In genomic region chr1:206957639-206958038, GRCh38 we compare ENCODE assay signal across 10 cellular contexts. TPM values are rescaled to one million over a fixed set of nuclear protein-coding genes. Genes with fewer than 3 reads are reported as not detected.
"Had no signal": no experiment of that assay in that cellular context is flagged by ENCODE, and none has a peak within 500 bp of the region (broad histone marks: within the 10 kb centered on the region; RNA-seq: fewer than 3 reads in every experiment).

No MANE protein-coding gene starts in this region.

- H3K27ac Mint-ChIP-seq: IgD-negative memory B cell had no signal

- H3K4me3 ChIP-seq: K562 had no signal

- H3K27ac ChIP-seq: HL-60, KMS-11 had no signal

- DNase-seq: IMR-90, Karpas-422, KBM-7, KG1 had no signal

- FAIRE-seq: HTR-8/SVneo, K562 had no signal

- H3K4me3 Mint-ChIP-seq: IgD-negative memory B cell had no signal

- H3K9ac ChIP-seq: KMS-11 had no signal

- ATAC-seq: K562 had no signal

- H3K9me3 Mint-ChIP-seq: IgD-negative memory B cell had no signal

- H3K4me2 ChIP-seq: KMS-11 had no signal

- H3K27me3 Mint-ChIP-seq: IgD-negative memory B cell had no signal

RNA-seq across cellular contexts. Expression of gene PIGR, which starts 11.4 kb away (rescaled TPM):
- total RNA-seq: IMR-90 had no signal
- polyA plus RNA-seq: IMR-90 had no signal

RNA-seq across cellular contexts. Expression of gene FCAMR, which starts 12.6 kb away (rescaled TPM):
- total RNA-seq: HT1080, IMR-90, K562 had no signal
- polyA plus RNA-seq: IgD-negative memory B cell, IMR-90, K562 had no signal

RNA-seq across cellular contexts. Expression of gene FCMR, which starts 35.9 kb away (rescaled TPM):
- total RNA-seq: HT1080, IMR-90 had no signal
